ENCODE assay signal across 1 cellular context in the genomic region with DNA sequence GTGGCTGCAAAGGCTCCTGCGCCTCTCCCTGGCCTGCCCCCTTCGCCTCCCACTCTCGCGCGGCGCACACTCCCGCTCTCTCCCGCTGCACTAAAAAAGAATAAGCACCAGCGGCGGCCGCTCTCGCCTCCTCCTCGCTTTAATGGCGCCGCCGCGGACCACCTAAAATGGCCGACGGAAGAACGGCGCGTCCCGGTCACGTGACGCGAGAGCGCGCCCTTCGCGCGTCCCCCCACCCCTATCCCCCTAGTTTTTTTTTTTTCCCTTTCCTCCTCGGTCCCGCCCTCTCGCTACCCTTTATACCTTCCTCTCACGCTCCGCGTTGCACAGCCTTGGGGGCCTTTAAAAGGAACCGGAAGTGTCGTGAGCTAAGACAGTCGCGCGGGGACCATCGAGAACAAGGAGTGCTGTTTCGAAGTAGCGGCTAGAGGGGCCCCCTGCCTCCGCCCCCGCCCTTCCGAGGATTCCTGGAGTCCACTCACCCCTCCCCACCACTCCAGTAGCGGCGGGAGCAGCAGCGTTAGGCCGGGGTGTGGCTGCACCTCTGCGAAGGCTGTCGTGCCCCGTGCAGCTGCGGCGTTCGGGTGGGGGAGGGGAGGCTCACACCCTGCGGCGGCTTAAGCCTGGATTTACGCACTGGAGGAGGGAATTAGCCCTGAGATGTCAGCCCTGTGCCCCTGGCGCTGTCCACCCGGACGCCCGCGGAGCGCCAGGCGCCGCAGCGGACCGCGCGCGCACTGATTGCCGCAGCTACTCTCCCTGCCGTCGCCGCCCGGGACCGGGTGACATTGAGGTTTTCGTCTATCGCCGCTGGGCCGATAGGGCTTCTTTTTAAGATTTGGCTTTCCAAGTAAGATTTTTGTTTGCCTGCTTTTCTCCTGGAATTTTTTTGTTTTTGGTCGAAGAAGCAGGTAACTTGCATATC.
TF ChIP-seq lines count a peak whose summit lies in the region.

A gene with protein sequence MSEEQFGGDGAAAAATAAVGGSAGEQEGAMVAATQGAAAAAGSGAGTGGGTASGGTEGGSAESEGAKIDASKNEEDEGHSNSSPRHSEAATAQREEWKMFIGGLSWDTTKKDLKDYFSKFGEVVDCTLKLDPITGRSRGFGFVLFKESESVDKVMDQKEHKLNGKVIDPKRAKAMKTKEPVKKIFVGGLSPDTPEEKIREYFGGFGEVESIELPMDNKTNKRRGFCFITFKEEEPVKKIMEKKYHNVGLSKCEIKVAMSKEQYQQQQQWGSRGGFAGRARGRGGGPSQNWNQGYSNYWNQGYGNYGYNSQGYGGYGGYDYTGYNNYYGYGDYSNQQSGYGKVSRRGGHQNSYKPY (minus strand): TSS at position 176 of the 925 bp plus-strand sequence. CDS start 313 bp downstream, outside the sequence.

TF ChIP-seq in K562, 482 proteins besides CTCF, POLR2A, EP300 and RAD21 (continued from another document and continues in another):
- TF ChIP-seq, protein P1, sequence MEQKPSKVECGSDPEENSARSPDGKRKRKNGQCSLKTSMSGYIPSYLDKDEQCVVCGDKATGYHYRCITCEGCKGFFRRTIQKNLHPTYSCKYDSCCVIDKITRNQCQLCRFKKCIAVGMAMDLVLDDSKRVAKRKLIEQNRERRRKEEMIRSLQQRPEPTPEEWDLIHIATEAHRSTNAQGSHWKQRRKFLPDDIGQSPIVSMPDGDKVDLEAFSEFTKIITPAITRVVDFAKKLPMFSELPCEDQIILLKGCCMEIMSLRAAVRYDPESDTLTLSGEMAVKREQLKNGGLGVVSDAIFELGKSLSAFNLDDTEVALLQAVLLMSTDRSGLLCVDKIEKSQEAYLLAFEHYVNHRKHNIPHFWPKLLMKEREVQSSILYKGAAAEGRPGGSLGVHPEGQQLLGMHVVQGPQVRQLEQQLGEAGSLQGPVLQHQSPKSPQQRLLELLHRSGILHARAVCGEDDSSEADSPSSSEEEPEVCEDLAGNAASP (IDR thresholded peaks at IDR 0.05) = no peak
- TF ChIP-seq MAFG (tag; conservative IDR thresholded peaks at IDR 0.05) = no peak
- TF ChIP-seq ZBTB17 (CRISPR knock-in tag; IDR thresholded peaks at IDR 0.05) = peak; percentile 98
- TF ChIP-seq SREBF2 (CRISPR knock-in tag; IDR thresholded peaks at IDR 0.05) = no peak
- peak; percentile 57 for TF ChIP-seq CGGBP1 (CRISPR knock-in tag; IDR thresholded peaks at IDR 0.05)
- TF ChIP-seq MYC (IDR thresholded peaks at IDR 0.05; ENCODE audit: low read depth, low read length) = peak; percentile 95
- peak; percentile 77; the same call in 1 of the 2 replicates for TF ChIP-seq MYC (CRISPR knock-in tag; IDR thresholded peaks at IDR 0.05; ENCODE audit: borderline replicate concordance, low read depth)
- no peak for TF ChIP-seq TFAM (CRISPR knock-in tag; conservative IDR thresholded peaks at IDR 0.05)
- TF ChIP-seq KLF1 (tag; IDR thresholded peaks at IDR 0.05) = no peak; the same call in 1 of the 2 replicates
- TF ChIP-seq, protein P2, sequence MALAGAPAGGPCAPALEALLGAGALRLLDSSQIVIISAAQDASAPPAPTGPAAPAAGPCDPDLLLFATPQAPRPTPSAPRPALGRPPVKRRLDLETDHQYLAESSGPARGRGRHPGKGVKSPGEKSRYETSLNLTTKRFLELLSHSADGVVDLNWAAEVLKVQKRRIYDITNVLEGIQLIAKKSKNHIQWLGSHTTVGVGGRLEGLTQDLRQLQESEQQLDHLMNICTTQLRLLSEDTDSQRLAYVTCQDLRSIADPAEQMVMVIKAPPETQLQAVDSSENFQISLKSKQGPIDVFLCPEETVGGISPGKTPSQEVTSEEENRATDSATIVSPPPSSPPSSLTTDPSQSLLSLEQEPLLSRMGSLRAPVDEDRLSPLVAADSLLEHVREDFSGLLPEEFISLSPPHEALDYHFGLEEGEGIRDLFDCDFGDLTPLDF (CRISPR knock-in tag; IDR thresholded peaks at IDR 0.05) = no peak
- TF ChIP-seq, protein P3, sequence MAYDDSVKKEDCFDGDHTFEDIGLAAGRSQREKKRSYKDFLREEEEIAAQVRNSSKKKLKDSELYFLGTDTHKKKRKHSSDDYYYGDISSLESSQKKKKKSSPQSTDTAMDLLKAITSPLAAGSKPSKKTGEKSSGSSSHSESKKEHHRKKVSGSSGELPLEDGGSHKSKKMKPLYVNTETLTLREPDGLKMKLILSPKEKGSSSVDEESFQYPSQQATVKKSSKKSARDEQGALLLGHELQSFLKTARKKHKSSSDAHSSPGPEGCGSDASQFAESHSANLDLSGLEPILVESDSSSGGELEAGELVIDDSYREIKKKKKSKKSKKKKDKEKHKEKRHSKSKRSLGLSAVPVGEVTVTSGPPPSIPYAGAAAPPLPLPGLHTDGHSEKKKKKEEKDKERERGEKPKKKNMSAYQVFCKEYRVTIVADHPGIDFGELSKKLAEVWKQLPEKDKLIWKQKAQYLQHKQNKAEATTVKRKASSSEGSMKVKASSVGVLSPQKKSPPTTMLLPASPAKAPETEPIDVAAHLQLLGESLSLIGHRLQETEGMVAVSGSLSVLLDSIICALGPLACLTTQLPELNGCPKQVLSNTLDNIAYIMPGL (CRISPR knock-in tag; IDR thresholded peaks at IDR 0.05) = peak; percentile 84
- TF ChIP-seq HES1 (IDR thresholded peaks at IDR 0.05; ENCODE audit: low read depth) = peak; percentile 29
- no peak for TF ChIP-seq HMG20B (CRISPR knock-in tag; IDR thresholded peaks at IDR 0.05)
- peak; percentile 35; the same call in 1 of the 2 replicates for TF ChIP-seq TRIM28 (IDR thresholded peaks at IDR 0.05)
- peak; percentile 9 for TF ChIP-seq SMAD1 (IDR thresholded peaks at IDR 0.05; ENCODE audit: low read depth, low read length, partially characterized antibody)
- 0 out of 2 replicates have a peak, but pooled peaks have one; percentile 40 for TF ChIP-seq SMARCA4 (IDR thresholded peaks at IDR 0.05)
- no peak for TF ChIP-seq ZNF583 (CRISPR knock-in tag; IDR thresholded peaks at IDR 0.05)
- TF ChIP-seq ZNF644 (tag; IDR thresholded peaks at IDR 0.05; ENCODE audit: low read depth) = peak; percentile 80; the same call in 1 of the 2 replicates
- TF ChIP-seq PTTG1 (tag; IDR thresholded peaks at IDR 0.05; ENCODE audit: low read depth) = no peak
- peak; percentile 69 for TF ChIP-seq FOSL1 (tag; conservative IDR thresholded peaks at IDR 0.05)
- TF ChIP-seq ZNF224 (CRISPR knock-in tag; IDR thresholded peaks at IDR 0.05) = no peak
- 0 out of 2 replicates have a peak, but pooled peaks have one; percentile 91 for TF ChIP-seq BRD4 (IDR thresholded peaks at IDR 0.05)
- peak in 1 of 2 experiments; percentile 81; a peak in 3 of 4 replicates for TF ChIP-seq TEAD1 (CRISPR knock-in tag; IDR thresholded peaks at IDR 0.05)
- peak; percentile 73; the same call in 1 of the 2 replicates for TF ChIP-seq LCOR (CRISPR knock-in tag; IDR thresholded peaks at IDR 0.05)
- TF ChIP-seq, protein P4, sequence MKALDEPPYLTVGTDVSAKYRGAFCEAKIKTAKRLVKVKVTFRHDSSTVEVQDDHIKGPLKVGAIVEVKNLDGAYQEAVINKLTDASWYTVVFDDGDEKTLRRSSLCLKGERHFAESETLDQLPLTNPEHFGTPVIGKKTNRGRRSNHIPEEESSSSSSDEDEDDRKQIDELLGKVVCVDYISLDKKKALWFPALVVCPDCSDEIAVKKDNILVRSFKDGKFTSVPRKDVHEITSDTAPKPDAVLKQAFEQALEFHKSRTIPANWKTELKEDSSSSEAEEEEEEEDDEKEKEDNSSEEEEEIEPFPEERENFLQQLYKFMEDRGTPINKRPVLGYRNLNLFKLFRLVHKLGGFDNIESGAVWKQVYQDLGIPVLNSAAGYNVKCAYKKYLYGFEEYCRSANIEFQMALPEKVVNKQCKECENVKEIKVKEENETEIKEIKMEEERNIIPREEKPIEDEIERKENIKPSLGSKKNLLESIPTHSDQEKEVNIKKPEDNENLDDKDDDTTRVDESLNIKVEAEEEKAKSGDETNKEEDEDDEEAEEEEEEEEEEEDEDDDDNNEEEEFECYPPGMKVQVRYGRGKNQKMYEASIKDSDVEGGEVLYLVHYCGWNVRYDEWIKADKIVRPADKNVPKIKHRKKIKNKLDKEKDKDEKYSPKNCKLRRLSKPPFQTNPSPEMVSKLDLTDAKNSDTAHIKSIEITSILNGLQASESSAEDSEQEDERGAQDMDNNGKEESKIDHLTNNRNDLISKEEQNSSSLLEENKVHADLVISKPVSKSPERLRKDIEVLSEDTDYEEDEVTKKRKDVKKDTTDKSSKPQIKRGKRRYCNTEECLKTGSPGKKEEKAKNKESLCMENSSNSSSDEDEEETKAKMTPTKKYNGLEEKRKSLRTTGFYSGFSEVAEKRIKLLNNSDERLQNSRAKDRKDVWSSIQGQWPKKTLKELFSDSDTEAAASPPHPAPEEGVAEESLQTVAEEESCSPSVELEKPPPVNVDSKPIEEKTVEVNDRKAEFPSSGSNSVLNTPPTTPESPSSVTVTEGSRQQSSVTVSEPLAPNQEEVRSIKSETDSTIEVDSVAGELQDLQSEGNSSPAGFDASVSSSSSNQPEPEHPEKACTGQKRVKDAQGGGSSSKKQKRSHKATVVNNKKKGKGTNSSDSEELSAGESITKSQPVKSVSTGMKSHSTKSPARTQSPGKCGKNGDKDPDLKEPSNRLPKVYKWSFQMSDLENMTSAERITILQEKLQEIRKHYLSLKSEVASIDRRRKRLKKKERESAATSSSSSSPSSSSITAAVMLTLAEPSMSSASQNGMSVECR (CRISPR knock-in tag; IDR thresholded peaks at IDR 0.05) = no peak
- TF ChIP-seq, protein P5, sequence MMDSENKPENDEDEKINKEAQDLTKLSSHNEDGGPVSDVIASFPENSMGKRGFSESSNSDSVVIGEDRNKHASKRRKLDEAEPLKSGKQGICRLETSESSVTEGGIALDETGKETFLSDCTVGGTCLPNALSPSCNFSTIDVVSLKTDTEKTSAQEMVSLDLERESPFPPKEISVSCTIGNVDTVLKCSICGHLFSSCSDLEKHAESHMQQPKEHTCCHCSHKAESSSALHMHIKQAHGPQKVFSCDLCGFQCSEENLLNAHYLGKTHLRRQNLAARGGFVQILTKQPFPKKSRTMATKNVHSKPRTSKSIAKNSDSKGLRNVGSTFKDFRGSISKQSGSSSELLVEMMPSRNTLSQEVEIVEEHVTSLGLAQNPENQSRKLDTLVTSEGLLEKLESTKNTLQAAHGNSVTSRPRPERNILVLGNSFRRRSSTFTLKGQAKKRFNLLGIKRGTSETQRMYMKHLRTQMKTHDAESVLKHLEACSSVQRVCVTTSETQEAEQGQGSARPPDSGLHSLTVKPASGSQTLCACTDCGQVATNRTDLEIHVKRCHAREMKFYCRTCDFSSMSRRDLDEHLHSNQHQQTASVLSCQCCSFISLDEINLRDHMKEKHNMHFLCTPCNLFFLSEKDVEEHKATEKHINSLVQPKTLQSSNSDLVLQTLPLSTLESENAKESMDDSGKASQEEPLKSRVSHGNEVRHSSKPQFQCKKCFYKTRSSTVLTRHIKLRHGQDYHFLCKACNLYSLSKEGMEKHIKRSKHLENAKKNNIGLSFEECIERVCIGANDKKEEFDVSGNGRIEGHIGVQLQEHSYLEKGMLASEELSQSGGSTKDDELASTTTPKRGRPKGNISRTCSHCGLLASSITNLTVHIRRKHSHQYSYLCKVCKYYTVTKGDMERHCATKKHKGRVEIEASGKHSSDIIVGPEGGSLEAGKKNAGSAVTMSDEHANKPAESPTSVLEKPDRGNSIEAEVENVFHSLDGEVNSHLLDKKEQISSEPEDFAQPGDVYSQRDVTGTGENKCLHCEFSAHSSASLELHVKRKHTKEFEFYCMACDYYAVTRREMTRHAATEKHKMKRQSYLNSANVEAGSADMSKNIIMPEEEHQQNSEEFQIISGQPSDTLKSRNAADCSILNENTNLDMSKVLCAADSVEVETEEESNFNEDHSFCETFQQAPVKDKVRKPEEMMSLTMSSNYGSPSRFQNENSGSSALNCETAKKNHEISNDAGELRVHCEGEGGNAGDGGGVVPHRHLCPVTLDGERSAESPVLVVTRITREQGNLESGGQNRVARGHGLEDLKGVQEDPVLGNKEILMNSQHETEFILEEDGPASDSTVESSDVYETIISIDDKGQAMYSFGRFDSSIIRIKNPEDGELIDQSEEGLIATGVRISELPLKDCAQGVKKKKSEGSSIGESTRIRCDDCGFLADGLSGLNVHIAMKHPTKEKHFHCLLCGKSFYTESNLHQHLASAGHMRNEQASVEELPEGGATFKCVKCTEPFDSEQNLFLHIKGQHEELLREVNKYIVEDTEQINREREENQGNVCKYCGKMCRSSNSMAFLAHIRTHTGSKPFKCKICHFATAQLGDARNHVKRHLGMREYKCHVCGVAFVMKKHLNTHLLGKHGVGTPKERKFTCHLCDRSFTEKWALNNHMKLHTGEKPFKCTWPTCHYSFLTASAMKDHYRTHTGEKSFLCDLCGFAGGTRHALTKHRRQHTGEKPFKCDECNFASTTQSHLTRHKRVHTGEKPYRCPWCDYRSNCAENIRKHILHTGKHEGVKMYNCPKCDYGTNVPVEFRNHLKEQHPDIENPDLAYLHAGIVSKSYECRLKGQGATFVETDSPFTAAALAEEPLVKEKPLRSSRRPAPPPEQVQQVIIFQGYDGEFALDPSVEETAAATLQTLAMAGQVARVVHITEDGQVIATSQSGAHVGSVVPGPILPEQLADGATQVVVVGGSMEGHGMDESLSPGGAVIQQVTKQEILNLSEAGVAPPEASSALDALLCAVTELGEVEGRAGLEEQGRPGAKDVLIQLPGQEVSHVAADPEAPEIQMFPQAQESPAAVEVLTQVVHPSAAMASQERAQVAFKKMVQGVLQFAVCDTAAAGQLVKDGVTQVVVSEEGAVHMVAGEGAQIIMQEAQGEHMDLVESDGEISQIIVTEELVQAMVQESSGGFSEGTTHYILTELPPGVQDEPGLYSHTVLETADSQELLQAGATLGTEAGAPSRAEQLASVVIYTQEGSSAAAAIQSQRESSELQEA (IDR thresholded peaks at IDR 0.05; ENCODE audit: low read depth) = no peak
- no peak for TF ChIP-seq WHSC1 (IDR thresholded peaks at IDR 0.05; ENCODE audit: low read length)
- TF ChIP-seq TAF7 (tag; IDR thresholded peaks at IDR 0.05) = peak; percentile 72
- TF ChIP-seq HDAC1 (IDR thresholded peaks at IDR 0.05) = peak in 1 of 2 experiments; percentile 78; a peak in 2 of 4 replicates
- peak; percentile 98 for TF ChIP-seq VEZF1 (CRISPR knock-in tag; IDR thresholded peaks at IDR 0.05)
- peak; percentile 28; the same call in 1 of the 2 replicates for TF ChIP-seq RBM14 (IDR thresholded peaks at IDR 0.05; ENCODE audit: borderline replicate concordance, insufficient read depth, low read depth, low read length)
- TF ChIP-seq CREM (IDR thresholded peaks at IDR 0.05; ENCODE audit: low read depth) = peak; percentile 85
